Comparison of ENCODE assay signal across 19 cellular contexts in the genomic region with DNA sequence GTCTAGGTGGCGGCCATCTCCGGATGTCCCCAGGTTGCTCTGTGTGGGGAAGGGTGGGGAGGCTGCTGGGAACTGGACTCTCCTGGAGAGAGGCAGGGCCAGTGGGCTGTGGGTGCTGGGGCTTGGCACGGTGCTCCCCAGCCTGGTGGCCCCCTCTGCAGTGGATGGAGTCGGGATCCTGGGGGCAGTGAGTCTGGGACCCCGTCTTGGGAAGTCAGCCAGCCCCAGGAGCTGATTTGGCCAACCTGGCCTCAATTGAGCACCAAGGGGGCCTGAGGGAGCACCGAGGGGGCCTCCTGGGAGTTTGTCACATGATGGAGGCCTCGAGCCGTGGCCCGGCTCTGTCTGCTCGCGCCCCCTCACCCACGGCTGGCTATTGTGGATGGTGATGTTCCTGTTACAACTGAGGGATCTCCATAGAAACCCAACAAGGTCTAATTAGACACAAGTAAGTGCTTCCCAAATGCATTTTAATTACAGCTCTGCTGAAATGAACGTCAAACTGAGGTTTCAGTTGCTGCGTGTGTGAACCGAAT.
"Had no signal": no experiment of that assay in that cellular context is flagged by ENCODE, and none has a peak within 500 bp of the region (broad histone marks: within the 10 kb centered on the region; RNA-seq: fewer than 3 reads in every experiment).

No MANE protein-coding gene starts in this region.

- H3K27ac ChIP-seq: adrenal gland, cardiac muscle cell, epithelial cell of prostate, pancreas, stomach, testis, upper lobe of left lung had no signal

- H3K36me3 ChIP-seq: adrenal gland, cardiac muscle cell, pancreas, stomach, upper lobe of left lung had no signal

- ATAC-seq: activated naive CD4-positive, alpha-beta T cell treated with anti-CD3 and anti-CD28 coated beads, Interleukin-2, amount 50 U/mL, for 72 hours; naive thymus-derived CD4-positive, alpha-beta T cell; pancreas; sciatic nerve; stimulated activated effector memory CD8-positive, alpha-beta T cell treated with anti-CD3 and anti-CD28 coated beads, Interleukin-12 subunit alpha, Interleukin-12 subunit beta, amount 100 ng/mL, for 72 hours had no signal

- H3K4me3 ChIP-seq: adrenal gland, cardiac muscle cell, pancreas, smooth muscle cell, stomach, testis, upper lobe of left lung had no signal

- DNase-seq: activated CD4-positive, alpha-beta T cell treated with anti-CD3 and anti-CD28 coated beads, Interleukin-2, amount 50 U/mL, for 4 hours; activated gamma-delta T cell; adrenal gland; foreskin melanocyte; head of caudate nucleus; kidney glomerular epithelial cell; mesenchymal stem cell; naive thymus-derived CD4-positive, alpha-beta T cell; stimulated activated CD4-positive, alpha-beta T cell treated with anti-CD3 and anti-CD28 coated beads, Interleukin-4, amount 100 ng/mL, for 24 hours; stomach; testis had no signal

- H3K27me3 ChIP-seq: adrenal gland, cardiac muscle cell, pancreas, testis, upper lobe of left lung had no signal

- H3K9me3 ChIP-seq: adrenal gland, pancreas, stomach, testis, upper lobe of left lung had no signal

- H3K4me1 ChIP-seq: adrenal gland, pancreas, stomach, testis had no signal
